ENCODE assay signal across 20 cellular contexts in the genomic region with DNA sequence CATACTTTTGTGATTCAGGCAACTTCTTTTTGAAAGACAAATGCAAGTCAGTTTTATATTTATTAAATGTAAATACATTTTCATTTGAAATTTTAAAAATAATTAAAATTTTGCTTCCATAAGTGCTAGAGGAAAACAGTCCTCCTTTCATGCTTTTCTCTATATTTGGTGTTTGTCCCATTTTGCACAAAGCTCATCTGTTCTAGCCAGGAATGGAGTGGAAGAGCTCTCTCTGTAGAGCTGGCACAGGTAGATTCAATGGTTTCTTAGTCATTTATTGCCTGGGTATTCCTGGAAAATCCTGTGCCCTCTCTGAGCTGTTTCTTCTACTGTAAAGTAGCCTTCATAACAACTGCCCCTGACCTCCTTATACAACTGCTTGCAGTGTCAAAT.
A peak's percentile ranks its signal among the peaks of the same experiment; 100 is the strongest.
DNase-seq lines count a peak whose midpoint lies in the region; ATAC-seq and TF ChIP-seq lines count a peak whose summit lies in the region.
"Had no signal": no experiment of that assay in that cellular context is flagged by ENCODE, and none has a peak within 500 bp of the region (broad histone marks: within the 10 kb centered on the region; RNA-seq: fewer than 3 reads in every experiment).

No MANE protein-coding gene starts in this region.

- no peaks in the 10 kb centered on the region for H3K36me3 Mint-ChIP-seq in CD14-positive monocyte
- H3K36me3 Mint-ChIP-seq: CD4-positive, CD25-positive, alpha-beta regulatory T cell; CD8-positive, alpha-beta memory T cell had no signal

- H3K4me3 ChIP-seq in mammary epithelial cell (replicated peaks in 1 of 3; ENCODE audit: insufficient read depth in 1 of 3, low read depth in 2 of 3, low read length in 3 of 3) (no peak overlapping the region), breast epithelium (no peak overlapping the region), neural cell (ENCODE audit: low read length) (no peak overlapping the region)
- H3K4me3 ChIP-seq: BLaER1 treated with 17β-estradiol and CSF1 and Interleukin-3, amounts not matched to agents 10 nM and 100 nM; GM12878 had no signal

- no peaks in the 10 kb centered on the region for H3K9me2 ChIP-seq in neural cell (ENCODE audit: insufficient read depth, low read length)

- peaks cover 6% of the 10 kb centered on the region for H3K4me1 ChIP-seq in mammary epithelial cell (ENCODE audit: insufficient read depth, low read length)
- no peaks in the 10 kb centered on the region for H3K4me1 ChIP-seq in breast epithelium
- H3K4me1 ChIP-seq: BLaER1 treated with 17β-estradiol and CSF1 and Interleukin-3, amounts not matched to agents 10 nM and 100 nM had no signal

- no peak overlapping the region for H3K27ac ChIP-seq in mammary epithelial cell (ENCODE audit: insufficient read depth, low read depth, low read length)
- no peak overlapping the region for H3K27ac ChIP-seq in breast epithelium
- peak overlapping the region; percentile 49 for H3K27ac ChIP-seq in neural cell (ENCODE audit: low read length)
- H3K27ac ChIP-seq: BLaER1 treated with 17β-estradiol and CSF1 and Interleukin-3, amounts not matched to agents 10 nM and 100 nM had no signal

- H3K36me3 ChIP-seq in mammary epithelial cell (ENCODE audit: insufficient read depth, low read length): no peaks in the 10 kb centered on the region
- H3K36me3 ChIP-seq in breast epithelium: no peaks in the 10 kb centered on the region
- no peaks in the 10 kb centered on the region for H3K36me3 ChIP-seq in neural cell (ENCODE audit: insufficient read depth, low read length)
- H3K36me3 ChIP-seq: BLaER1 treated with 17β-estradiol and CSF1 and Interleukin-3, amounts not matched to agents 10 nM and 100 nM had no signal

- ATAC-seq in HG03469 (IDR thresholded peaks at IDR 0.05; ENCODE audit: unreplicated experiment): no peak
- ATAC-seq: GM12878, HepG2 had no signal

- intact Hi-C loops in mammary epithelial cell (cut with micrococcal nuclease) (no loop called here), breast epithelium (cut with DNase I; ENCODE audit: low total_unique reads) (no loop called here), CD14-positive monocyte (cut with micrococcal nuclease) (no loop called here)

- H3K27me3 ChIP-seq in mammary epithelial cell (ENCODE audit: insufficient read depth, low read length) (no peaks in the 10 kb centered on the region), breast epithelium (no peaks in the 10 kb centered on the region), neural cell (ENCODE audit: insufficient read depth, low read depth, low read length) (no peaks in the 10 kb centered on the region)
- H3K27me3 ChIP-seq: BLaER1 treated with 17β-estradiol and CSF1 and Interleukin-3, amounts not matched to agents 10 nM and 100 nM had no signal

- no peaks in the 10 kb centered on the region for H3K79me2 ChIP-seq in mammary epithelial cell (ENCODE audit: insufficient read depth, low read length)
- no peaks in the 10 kb centered on the region for H3K79me2 ChIP-seq in neural cell (replicated peaks; ENCODE audit: insufficient read depth, low read length)

- H3K4me3 Mint-ChIP-seq in CD14-positive monocyte: no peak overlapping the region
- H3K4me3 Mint-ChIP-seq: B cell; CD4-positive, CD25-positive, alpha-beta regulatory T cell; CD8-positive, alpha-beta memory T cell; H9 had no signal

- H3F3A ChIP-seq in neural cell (ENCODE audit: insufficient read depth, low read length, poor library complexity, severe bottlenecking): no peaks in the 10 kb centered on the region

- peak overlapping the region; percentile 57 for H3K4me2 ChIP-seq in mammary epithelial cell (ENCODE audit: insufficient read depth, low read depth, low read length)
- no peak overlapping the region for H3K4me2 ChIP-seq in neural cell (ENCODE audit: low read length)
- H3K4me2 ChIP-seq: BLaER1 treated with 17β-estradiol and CSF1 and Interleukin-3, amounts not matched to agents 10 nM and 100 nM had no signal

- H2AFZ ChIP-seq in mammary epithelial cell (ENCODE audit: low read depth, low read length) (peak overlapping the region; percentile 76), neural cell (ENCODE audit: low read depth, low read length) (no peak overlapping the region)

- H4K20me1 ChIP-seq in mammary epithelial cell (ENCODE audit: insufficient read depth, low read length) (no peaks in the 10 kb centered on the region), neural cell (ENCODE audit: insufficient read depth) (no peaks in the 10 kb centered on the region)
- H4K20me1 ChIP-seq: BLaER1 treated with 17β-estradiol and CSF1 and Interleukin-3, amounts not matched to agents 10 nM and 100 nM had no signal

- no TSS peak for BruUV-seq in mammary epithelial cell (replicated peaks; lab: Mats Ljungman, UMichigan)

- no peaks in the 10 kb centered on the region for H3K4me1 Mint-ChIP-seq in CD14-positive monocyte
- H3K4me1 Mint-ChIP-seq: B cell; CD4-positive, CD25-positive, alpha-beta regulatory T cell; CD8-positive, alpha-beta memory T cell had no signal

- TF ChIP-seq CTCF in mammary epithelial cell (conservative IDR thresholded peaks at IDR 0.05 in 1 of 2, IDR thresholded peaks at IDR 0.05 in 1 of 2; ENCODE audit: extremely low read depth in 1 of 2, insufficient read depth in 1 of 2, low read depth in 1 of 2, low read length in 2 of 2) (no peak), breast epithelium (IDR thresholded peaks at IDR 0.05) (no peak), neural cell (IDR thresholded peaks at IDR 0.05; ENCODE audit: poor library complexity, severe bottlenecking) (no peak), CD14-positive monocyte (IDR thresholded peaks at IDR 0.05) (no peak)

- no peak for TF ChIP-seq POLR2A in breast epithelium (IDR thresholded peaks at IDR 0.05)

- no peaks in the 10 kb centered on the region for H3K27me3 Mint-ChIP-seq in CD14-positive monocyte (ENCODE audit: low read depth in 3 of 3)
- H3K27me3 Mint-ChIP-seq: B cell; CD8-positive, alpha-beta memory T cell had no signal

- DNase-seq in mammary epithelial cell (no peak), breast epithelium (ENCODE audit: low spot score in 2 of 2) (no peak), globus pallidus (ENCODE audit: low spot score) (peak; percentile 19), CD14-positive monocyte (ENCODE audit: low spot score) (no peak)
- no peak for DNase-seq in activated naive CD4-positive, alpha-beta T cell treated with Interleukin-2 at 50 U/mL for 16 hours
- DNase-seq: 8988T; CD4-positive, CD25-positive, alpha-beta regulatory T cell; CD8-positive, alpha-beta memory T cell; COR-L47; DMS 273 treated with DMSO at 0.1 percent for 48 hours; DMS53; DND-41; EL; H9 had no signal

- in situ Hi-C loops in mammary epithelial cell (cut with MboI; ENCODE audit: low sequenced_read_pairs in 2 of 2): no loop called here

- TF ChIP-seq RAD21 in neural cell (conservative IDR thresholded peaks at IDR 0.05): no peak

- CTCF ChIA-PET in mammary epithelial cell (lab: Charles Lee; ENCODE audit: low non-redundant PET): no interaction called here

- no peak for TF ChIP-seq EP300 in neural cell (conservative IDR thresholded peaks at IDR 0.05; ENCODE audit: poor library complexity, severe bottlenecking)

- no peak overlapping the region for H3K27ac Mint-ChIP-seq in CD14-positive monocyte
- H3K27ac Mint-ChIP-seq: B cell; CD4-positive, CD25-positive, alpha-beta regulatory T cell; CD8-positive, alpha-beta memory T cell had no signal

- peaks cover 0 to 8% (median 2%) of the 10 kb centered on the region in 7 donors for H3K9me3 Mint-ChIP-seq in CD14-positive monocyte
- H3K9me3 Mint-ChIP-seq: H9 had no signal

- dilution Hi-C loops in mammary epithelial cell (cut with HindIII; ENCODE audit: low sequenced_read_pairs): no loop called here

- H3K9ac ChIP-seq in mammary epithelial cell (ENCODE audit: insufficient read depth, low read length) (no peak overlapping the region), neural cell (ENCODE audit: low read length) (no peak overlapping the region)
- H3K9ac ChIP-seq: BLaER1 treated with 17β-estradiol and CSF1 and Interleukin-3, amounts not matched to agents 10 nM and 100 nM had no signal

- H3K9me3 ChIP-seq in mammary epithelial cell (replicated peaks; ENCODE audit: insufficient read depth, low read length) (no peaks in the 10 kb centered on the region), breast epithelium (no peaks in the 10 kb centered on the region), neural cell (ENCODE audit: low read length) (no peaks in the 10 kb centered on the region)
- H3K9me3 ChIP-seq: BLaER1 treated with 17β-estradiol and CSF1 and Interleukin-3, amounts not matched to agents 10 nM and 100 nM had no signal

TF ChIP-seq in neural cell, 6 proteins besides CTCF, POLR2A, EP300 and RAD21:
- TF ChIP-seq TAF1 (IDR thresholded peaks at IDR 0.05; ENCODE audit: low read depth) (no peak), EZH2 (IDR thresholded peaks at IDR 0.05; ENCODE audit: borderline replicate concordance, insufficient read depth, low read length, poor library complexity, severe bottlenecking) (no peak), POLR2AphosphoS5 (IDR thresholded peaks at IDR 0.05) (no peak), MXI1 (conservative IDR thresholded peaks at IDR 0.05; ENCODE audit: poor library complexity, severe bottlenecking) (no peak), REST (IDR thresholded peaks at IDR 0.05; ENCODE audit: borderline replicate concordance) (no peak), SMC3 (conservative IDR thresholded peaks at IDR 0.05; ENCODE audit: poor library complexity) (no peak)
